ENCODE assay signal across 26 cellular contexts in genomic region chr12:70101064-70101463, GRCh38.
"Had no signal": no experiment of that assay in that cellular context is flagged by ENCODE, and none has a peak within 500 bp of the region (broad histone marks: within the 10 kb centered on the region; RNA-seq: fewer than 3 reads in every experiment).

No MANE protein-coding gene starts in this region.

- H3K27me3 ChIP-seq: neutrophil, pancreas, right lobe of liver, sigmoid colon, stomach, thyroid gland, tibial nerve, upper lobe of left lung, vagina had no signal

- H3K9me3 Mint-ChIP-seq: naive B cell; naive thymus-derived CD8-positive, alpha-beta T cell; natural killer cell treated with Interleukin-12 subunit alpha and Interleukin-12 subunit beta and Interleukin-15 and Interleukin-18, amount 100 ng/mL, for 72 hours; stimulated activated memory B cell treated with anti-CD40 and anti-IgM and Interleukin-4, amounts not matched to agents 10 μg/mL and 1 μg/mL and 100 μg/mL, for 72 hours; stimulated activated naive CD8-positive, alpha-beta T cell treated with anti-CD3 and anti-CD28 coated beads, Interleukin-15, Interleukin-2, amounts not matched to agents 100 ng/mL and 50 ng/mL, for 24 hours had no signal

- H3K9me3 ChIP-seq: neutrophil, pancreas, psoas muscle, right lobe of liver, sigmoid colon, stomach, thoracic aorta, thyroid gland, tibial nerve, upper lobe of left lung, vagina had no signal

- H3K4me3 Mint-ChIP-seq: naive B cell; naive thymus-derived CD8-positive, alpha-beta T cell; natural killer cell treated with Interleukin-12 subunit alpha and Interleukin-12 subunit beta and Interleukin-15 and Interleukin-18, amount 100 ng/mL, for 72 hours; stimulated activated memory B cell treated with anti-CD40 and anti-IgM and Interleukin-4, amounts not matched to agents 10 μg/mL and 1 μg/mL and 100 μg/mL, for 72 hours; stimulated activated naive CD8-positive, alpha-beta T cell treated with anti-CD3 and anti-CD28 coated beads, Interleukin-15, Interleukin-2, amounts not matched to agents 100 ng/mL and 50 ng/mL, for 24 hours had no signal

- H3K27ac Mint-ChIP-seq: naive B cell; naive thymus-derived CD8-positive, alpha-beta T cell; natural killer cell treated with Interleukin-12 subunit alpha and Interleukin-12 subunit beta and Interleukin-15 and Interleukin-18, amount 100 ng/mL, for 72 hours; stimulated activated memory B cell treated with anti-CD40 and anti-IgM and Interleukin-4, amounts not matched to agents 10 μg/mL and 1 μg/mL and 100 μg/mL, for 72 hours; stimulated activated naive CD8-positive, alpha-beta T cell treated with anti-CD3 and anti-CD28 coated beads, Interleukin-15, Interleukin-2, amounts not matched to agents 100 ng/mL and 50 ng/mL, for 24 hours had no signal

- H3K27ac ChIP-seq: neutrophil, pancreas, psoas muscle, right lobe of liver, sigmoid colon, stomach, thoracic aorta, thyroid gland, tibial nerve, upper lobe of left lung, vagina had no signal

- H3K4me3 ChIP-seq: pancreas, psoas muscle, right lobe of liver, sigmoid colon, stomach, thoracic aorta, thyroid gland, tibial nerve, upper lobe of left lung, vagina had no signal

- H3K4me1 ChIP-seq: pancreas, psoas muscle, right lobe of liver, sigmoid colon, stomach, thyroid gland, tibial nerve, upper lobe of left lung, vagina had no signal

- H3K27me3 Mint-ChIP-seq: naive B cell; stimulated activated memory B cell treated with anti-CD40 and anti-IgM and Interleukin-4, amounts not matched to agents 10 μg/mL and 1 μg/mL and 100 μg/mL, for 72 hours had no signal

- ATAC-seq: naive thymus-derived CD8-positive, alpha-beta T cell; natural killer cell treated with Interleukin-12 subunit alpha and Interleukin-12 subunit beta and Interleukin-15 and Interleukin-18, amount 100 ng/mL, for 72 hours; pancreas; psoas muscle; right cardiac atrium; right lobe of liver; stimulated activated memory B cell treated with anti-CD40 and anti-IgM and Interleukin-4, amounts not matched to agents 10 μg/mL and 1 μg/mL and 100 μg/mL, for 72 hours had no signal

- H3K4me1 Mint-ChIP-seq: naive B cell; naive thymus-derived CD8-positive, alpha-beta T cell; stimulated activated memory B cell treated with anti-CD40 and anti-IgM and Interleukin-4, amounts not matched to agents 10 μg/mL and 1 μg/mL and 100 μg/mL, for 72 hours had no signal

- H3K36me3 Mint-ChIP-seq: naive B cell; naive thymus-derived CD8-positive, alpha-beta T cell; natural killer cell treated with Interleukin-12 subunit alpha and Interleukin-12 subunit beta and Interleukin-15 and Interleukin-18, amount 100 ng/mL, for 72 hours; stimulated activated memory B cell treated with anti-CD40 and anti-IgM and Interleukin-4, amounts not matched to agents 10 μg/mL and 1 μg/mL and 100 μg/mL, for 72 hours had no signal

- DNase-seq: naive B cell; naive thymus-derived CD8-positive, alpha-beta T cell; nucleus accumbens; pancreas; psoas muscle; right cardiac atrium; right lobe of liver; sigmoid colon; small intestine; stimulated activated CD4-positive, alpha-beta T cell treated with anti-CD3 and anti-CD28 coated beads, Interleukin-15, amount 100 ng/mL, for 24 hours; stimulated activated CD4-positive, alpha-beta T cell treated with anti-CD3 and anti-CD28 coated beads, Interleukin-2, amount 100 ng/mL, for 24 hours; stimulated activated CD4-positive, alpha-beta T cell treated with anti-CD3 and anti-CD28 coated beads, Interleukin-4, amount 100 ng/mL, for 1 hour; stimulated activated CD4-positive, alpha-beta T cell treated with anti-CD3 and anti-CD28 coated beads, Interleukin-4, amount 100 ng/mL, for 4 hours; stimulated activated CD8-positive, alpha-beta memory T cell treated with anti-CD3 and anti-CD28 coated beads, Interleukin-4, amount 100 ng/mL, for 48 hours; stomach; thyroid gland; trophoblast cell; upper lobe of left lung had no signal

- H3K36me3 ChIP-seq: neutrophil, pancreas, right lobe of liver, sigmoid colon, stomach, thoracic aorta, thyroid gland, tibial nerve, upper lobe of left lung, vagina had no signal

- FAIRE-seq: pancreas, small intestine, urothelium cell line had no signal
